23 cellular contexts compared by ENCODE assay signal in the genomic region with DNA sequence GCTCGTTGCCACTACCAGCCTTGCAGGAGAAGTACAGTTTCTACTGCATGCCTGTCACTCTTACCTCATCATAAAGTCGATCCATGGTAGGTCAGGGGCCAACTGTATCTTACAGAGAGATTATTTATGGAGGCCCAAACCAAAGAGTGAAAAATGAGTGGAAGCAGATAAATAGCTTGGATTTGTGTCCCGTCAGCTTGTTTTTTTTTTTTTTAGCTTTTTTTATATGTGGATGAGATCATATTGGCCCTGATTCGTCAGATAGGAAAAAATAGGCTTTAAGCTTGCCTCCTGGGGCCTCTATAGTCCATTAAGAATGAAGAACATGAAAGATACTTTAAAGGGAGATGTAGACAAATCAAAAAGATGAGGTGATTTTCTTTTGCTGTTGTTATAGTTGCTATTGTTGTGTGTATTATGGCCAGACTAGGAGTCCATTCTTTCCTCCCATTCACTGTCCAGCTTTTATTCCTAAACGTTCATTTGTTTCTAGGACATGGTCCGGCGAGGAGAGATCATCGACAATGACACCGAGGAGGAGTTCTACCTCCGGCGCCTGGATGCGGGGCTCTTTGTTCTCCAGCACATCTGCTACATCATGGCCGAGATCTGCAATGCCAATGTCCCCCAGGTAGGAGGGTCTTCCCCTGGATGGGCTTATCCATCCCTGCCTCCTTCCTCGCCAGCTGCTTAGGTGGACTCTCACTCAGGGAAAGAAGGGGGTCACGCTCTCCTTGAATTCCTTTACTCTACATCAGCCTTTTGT. TPM values are rescaled to one million over a fixed set of nuclear protein-coding genes. Genes with fewer than 3 reads are reported as not detected.
A peak's percentile ranks its signal among the peaks of the same experiment; 100 is the strongest.
DNase-seq lines count a peak whose midpoint lies in the region; ATAC-seq, FAIRE-seq and TF ChIP-seq lines count a peak whose summit lies in the region.
"Had no signal": no experiment of that assay in that cellular context is flagged by ENCODE, and none has a peak within 500 bp of the region (broad histone marks: within the 10 kb centered on the region; RNA-seq: fewer than 3 reads in every experiment).

No MANE protein-coding gene starts in this region.

- H3K4me3 Mint-ChIP-seq in naive B cell = no peak overlapping the region
- H3K4me3 Mint-ChIP-seq: B cell; CD4-positive, alpha-beta T cell; CD8-positive, alpha-beta T cell had no signal

- no peak for TF ChIP-seq RAD21 in HepG2 (CRISPR knock-in tag; IDR thresholded peaks at IDR 0.05)

- H3K4me1 Mint-ChIP-seq in naive B cell = peaks cover 0 to 5% (median 4%) of the 10 kb centered on the region in 3 donors
- H3K4me1 Mint-ChIP-seq: B cell had no signal

- POLR2A ChIA-PET in HepG2 (lab: Yijun Ruan, JAX) = no interaction called here

- no peak for TF ChIP-seq POLR2A in HepG2 (IDR thresholded peaks at IDR 0.05; ENCODE audit: insufficient read depth in 1 of 2, low read depth in 2 of 2, low read length in 2 of 2)
- no peak for TF ChIP-seq POLR2A in right lobe of liver (IDR thresholded peaks at IDR 0.05)

- no peaks in the 10 kb centered on the region for H4K20me1 ChIP-seq in HepG2 (ENCODE audit: insufficient read depth, low read length)

- H3K4me3 ChIP-seq in HepG2 (replicated peaks in 1 of 3; ENCODE audit: insufficient read depth in 1 of 3, low read depth in 2 of 3, low read length in 3 of 3) (no peak overlapping the region), right lobe of liver (no peak overlapping the region), coronary artery (no peak overlapping the region)
- H3K4me3 ChIP-seq: A549; BLaER1 treated with 17β-estradiol and CSF1 and Interleukin-3, amounts not matched to agents 10 nM and 100 nM had no signal

- TF ChIP-seq CTCF in HepG2 (CRISPR knock-in tag; IDR thresholded peaks at IDR 0.05) (no peak), right lobe of liver (IDR thresholded peaks at IDR 0.05) (no peak), coronary artery (IDR thresholded peaks at IDR 0.05) (no peak)

- H3K9me3 Mint-ChIP-seq in naive B cell = no peaks in the 10 kb centered on the region
- H3K9me3 Mint-ChIP-seq: CD4-positive, alpha-beta T cell; CD8-positive, alpha-beta T cell had no signal

- no peak overlapping the region for H3K4me2 ChIP-seq in HepG2 (ENCODE audit: low read depth, low read length)
- H3K4me2 ChIP-seq: A549; BLaER1 treated with 17β-estradiol and CSF1 and Interleukin-3, amounts not matched to agents 10 nM and 100 nM had no signal

- in situ Hi-C loops in HepG2 (cut with HindIII; ENCODE audit: extremely low pct_ligation_motif_present, low pct_unique_long_range_greater_than_20kb) = no loop called here

- H3K9me3 ChIP-seq in HepG2 (ENCODE audit: low read length) = no peaks in the 10 kb centered on the region
- no peaks in the 10 kb centered on the region for H3K9me3 ChIP-seq in right lobe of liver
- H3K9me3 ChIP-seq: A549; BLaER1 treated with 17β-estradiol and CSF1 and Interleukin-3, amounts not matched to agents 10 nM and 100 nM; Caco-2 had no signal

- H3K36me3 ChIP-seq in HepG2 (replicated peaks in 1 of 2; ENCODE audit: control insufficient read depth in 1 of 2, insufficient read depth in 2 of 2, low read length in 2 of 2) (peaks cover 23 to 45% of the 10 kb centered on the region in 2 experiments), right lobe of liver (peaks cover 0 to 24% (median 2%) of the 10 kb centered on the region in 4 donors)

- TF ChIP-seq EP300 in HepG2 (IDR thresholded peaks at IDR 0.05; ENCODE audit: low read depth in 2 of 2, low read length in 2 of 2) = no peak
- no peak for TF ChIP-seq EP300 in HepG2 (CRISPR knock-in tag; IDR thresholded peaks at IDR 0.05; ENCODE audit: borderline replicate concordance)

- intact Hi-C loops in HepG2 (cut with micrococcal nuclease; ENCODE audit: unreplicated experiment) (no loop called here), right lobe of liver (cut with DNase I) (no loop called here)

- no peaks in the 10 kb centered on the region for H3K79me2 ChIP-seq in HepG2 (ENCODE audit: insufficient read depth, low read length)

- peak overlapping the region in 4 of 6 donors; percentile 25 to 86 (median 56) for H3K27ac Mint-ChIP-seq in naive B cell
- H3K27ac Mint-ChIP-seq: B cell; CD4-positive, alpha-beta T cell; CD8-positive, alpha-beta T cell had no signal

- H3K27me3 Mint-ChIP-seq in naive B cell = no peaks in the 10 kb centered on the region
- H3K27me3 Mint-ChIP-seq: B cell; CD4-positive, alpha-beta T cell had no signal

- no peak overlapping the region for H3K9ac ChIP-seq in HepG2 (ENCODE audit: insufficient read depth, low read depth, low read length)
- H3K9ac ChIP-seq: BLaER1 treated with 17β-estradiol and CSF1 and Interleukin-3, amounts not matched to agents 10 nM and 100 nM had no signal

- ATAC-seq in HepG2 (no peak), right lobe of liver (no peak), naive B cell (ENCODE audit: low read depth in 2 of 2) (no peak)
- ATAC-seq: A549; CD8-positive, alpha-beta T cell had no signal

- DNase-seq in HepG2 (ENCODE audit: low spot score) (no peak), right lobe of liver (no peak), amniotic epithelial cell (ENCODE audit: low read depth) (peak; percentile 15), naive B cell (no peak), hypothalamus (lab: John Stamatoyannopoulos, UW) (no peak), NCI-H2196 (lab: John Stamatoyannopoulos, UW; ENCODE audit: unreplicated experiment) (no peak), coronary artery (ENCODE audit: low spot score) (no peak)
- DNase-seq: AML-193; Calu3; CD4-positive, alpha-beta T cell; CD8-positive, alpha-beta T cell; DMS79 treated with DMSO at 0.1 percent for 48 hours; GF-D8 had no signal

- H3K27me3 ChIP-seq in HepG2 (ENCODE audit: control insufficient read depth in 1 of 2, insufficient read depth in 2 of 2, low read length in 2 of 2) (no peaks in the 10 kb centered on the region), right lobe of liver (no peaks in the 10 kb centered on the region)
- H3K27me3 ChIP-seq: BLaER1 treated with 17β-estradiol and CSF1 and Interleukin-3, amounts not matched to agents 10 nM and 100 nM had no signal

- 90% methylated on average over 15 of the region's 15 CpGs for WGBS in HepG2 (ENCODE audit: low lambda C conversion rate)
- WGBS in right lobe of liver (ENCODE audit: insufficient coverage, low coverage, low lambda C conversion rate, missing lambda C conversion rate) = 88% methylated on average over 14 of the region's 15 CpGs

- H2AFZ ChIP-seq in HepG2 (ENCODE audit: low read length) = no peak overlapping the region

- peak; percentile 15 for FAIRE-seq in HepG2 (lab: Jason Lieb, UNC)
- FAIRE-seq: A549, D721Med, G401.6, GM12891, GM19239 had no signal

- CTCF ChIA-PET in HepG2 (lab: Yijun Ruan, JAX; ENCODE audit: low intra/inter-chr PET ratio, low total read pairs) = no interaction called here

- H3K4me1 ChIP-seq in HepG2 (ENCODE audit: insufficient read depth, low read length) = no peaks in the 10 kb centered on the region
- no peaks in the 10 kb centered on the region for H3K4me1 ChIP-seq in right lobe of liver
- H3K4me1 ChIP-seq: A549; BLaER1 treated with 17β-estradiol and CSF1 and Interleukin-3, amounts not matched to agents 10 nM and 100 nM; Caco-2 had no signal

- no TSS peak for BruUV-seq in HepG2 (replicated peaks; lab: Mats Ljungman, UMichigan)

- H3K36me3 Mint-ChIP-seq in naive B cell = peaks cover 22 to 38% of the 10 kb centered on the region in 2 donors

- H3K27ac ChIP-seq in HepG2 (ENCODE audit: extremely low read length, insufficient read depth, low read length) (no peak overlapping the region), right lobe of liver (no peak overlapping the region), coronary artery (no peak overlapping the region)
- H3K27ac ChIP-seq: 22Rv1; A549; BLaER1 treated with 17β-estradiol and CSF1 and Interleukin-3, amounts not matched to agents 10 nM and 100 nM; C4-2B had no signal

TF ChIP-seq in HepG2, 621 proteins besides CTCF, POLR2A, EP300 and RAD21 (continues in another document):
- TF ChIP-seq ZSCAN12 (CRISPR knock-in tag; IDR thresholded peaks at IDR 0.05) (no peak), ZNF883 (CRISPR knock-in tag; IDR thresholded peaks at IDR 0.05; ENCODE audit: not compliant biosample characterization) (no peak), MAFF (IDR thresholded peaks at IDR 0.05; ENCODE audit: low read depth, low read length) (peak; percentile 41; the same call in 1 of the 2 replicates)

RNA-seq across cellular contexts. Expression of a gene that starts 43.3 kb away (rescaled TPM):
- not detected in 2 replicates for total RNA-seq in HepG2 (2016; rRNA removed; fragmentation: Illumina TruSeq; extraction: Trizol)
- not detected in 2 replicates for total RNA-seq in HepG2 (2016; cell fraction: cytosol; rRNA removed; fragmentation: Illumina TruSeq; extraction: Trizol; ENCODE audit: low read depth)
- 0.04 TPM in 1 of 2 replicates, not detected in the other for total RNA-seq in HepG2 (2016; cell fraction: insoluble cytoplasmic fraction; rRNA removed; fragmentation: Illumina TruSeq; extraction: Trizol)
- not detected in 2 replicates for total RNA-seq in HepG2 (2016; cell fraction: membrane; rRNA removed; fragmentation: Illumina TruSeq; extraction: Trizol)
- not detected in 2 replicates for total RNA-seq in HepG2 (2016; cell fraction: nucleus; rRNA removed; fragmentation: Illumina TruSeq; extraction: Trizol)
- 0.03 TPM in 1 of 2 replicates, not detected in the other for polyA plus RNA-seq in HepG2 (2011; rRNA removed)
- not detected in 2 replicates for polyA plus RNA-seq in HepG2 (2011; cell fraction: cytosol; rRNA removed)
- polyA plus RNA-seq in HepG2 (2011; cell fraction: nucleus; rRNA removed) = not detected in 2 replicates
- polyA plus RNA-seq in HepG2 (2012) = 0.19 TPM in 1 of 2 replicates, not detected in the other
- 0.08 TPM in 1 of 2 replicates, not detected in the other for polyA plus RNA-seq in HepG2 (2016; cell fraction: cytosol; fragmentation: Illumina TruSeq; extraction: Trizol; ENCODE audit: low read depth)
- polyA plus RNA-seq in HepG2 (2016; cell fraction: insoluble cytoplasmic fraction; fragmentation: Illumina TruSeq; extraction: Trizol; ENCODE audit: low read depth) = not detected in 2 replicates
- polyA plus RNA-seq in HepG2 (2016; cell fraction: membrane; fragmentation: Illumina TruSeq; extraction: Trizol; ENCODE audit: low read depth) = not detected in 2 replicates
- not detected in 2 replicates for polyA plus RNA-seq in HepG2 (2016; cell fraction: nucleus; fragmentation: Illumina TruSeq; extraction: Trizol; ENCODE audit: insufficient read depth, low read depth)
- polyA minus RNA-seq in HepG2 (2011; rRNA and poly(A)+ RNA removed; ENCODE audit: low replicate concordance) = not detected in 2 replicates
- not detected in 2 replicates for polyA minus RNA-seq in HepG2 (2011; cell fraction: cytosol; rRNA and poly(A)+ RNA removed)
- polyA minus RNA-seq in HepG2 (2011; cell fraction: nucleus; rRNA and poly(A)+ RNA removed) = not detected in 2 replicates
- 10 to 100 TPM in 1 of 6 experiments, 1 to 10 TPM in 3, under 1 TPM in 2; 0.56 to 10.7 (median 1.8) TPM for total RNA-seq in right lobe of liver
- not detected for polyA plus RNA-seq in naive B cell (ENCODE audit: low read depth in 6 of 6)
- total RNA-seq: B cell; Caco-2; CD4-positive, alpha-beta T cell; CD8-positive, alpha-beta T cell had no signal
